In the genomic region with DNA sequence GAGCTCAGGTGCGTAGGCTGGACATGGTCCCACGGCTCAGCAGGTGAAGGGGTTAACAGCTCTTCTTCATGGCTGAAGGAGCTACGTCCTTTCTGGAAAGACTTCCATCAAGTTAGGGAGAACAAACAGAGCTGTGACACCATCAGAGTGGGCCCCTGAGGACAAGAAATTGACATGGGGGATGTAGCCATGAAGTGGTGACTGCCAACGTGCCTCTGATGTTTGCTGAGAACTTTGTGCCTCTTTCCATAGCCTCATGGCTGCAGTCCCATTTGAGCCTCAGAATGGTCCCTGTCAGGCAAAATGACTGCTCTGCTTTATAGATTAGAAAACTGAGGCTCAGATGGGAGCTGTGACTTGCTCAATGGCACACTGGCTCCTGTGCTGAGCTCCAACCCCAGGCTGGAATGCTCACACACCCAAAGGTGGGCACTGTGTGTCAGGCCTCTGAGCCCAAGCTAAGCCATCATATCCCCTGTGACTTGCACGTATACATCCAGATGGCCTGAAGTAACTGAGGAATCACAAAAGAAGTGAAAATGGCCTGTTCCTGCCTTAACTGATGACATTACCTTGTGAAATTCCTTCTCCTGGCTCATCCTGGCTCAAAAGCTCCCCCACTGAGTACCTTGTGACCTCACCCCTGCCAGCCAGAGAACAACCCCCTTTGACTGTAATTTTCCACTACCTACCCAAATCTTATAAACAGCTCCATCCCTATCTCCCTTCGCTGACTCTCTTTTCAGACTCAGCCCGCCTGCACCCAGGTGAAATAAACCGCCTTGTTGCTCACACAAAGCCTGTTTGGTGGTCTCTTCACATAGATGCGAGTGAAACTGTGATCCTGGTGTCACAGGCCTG, we compare ENCODE assay signal across 12 cellular contexts. TPM values are rescaled to one million over a fixed set of nuclear protein-coding genes. Genes with fewer than 3 reads are reported as not detected.
A peak's percentile ranks its signal among the peaks of the same experiment; 100 is the strongest.
DNase-seq lines count a peak whose midpoint lies in the region; ATAC-seq, FAIRE-seq and TF ChIP-seq lines count a peak whose summit lies in the region.
"Not testable (repeated sequence)": the region's sequence is repeated elsewhere in the genome, so short reads cannot be mapped to it uniquely, and the experiment has no call there.
"Had no signal": no experiment of that assay in that cellular context is flagged by ENCODE, and none has a peak within 500 bp of the region (broad histone marks: within the 10 kb centered on the region; RNA-seq: fewer than 3 reads in every experiment).

No MANE protein-coding gene starts in this region.

- H4K20me1 ChIP-seq in HepG2 (ENCODE audit: insufficient read depth, low read length) = not testable (repeated sequence)

- H3K4me3 ChIP-seq in HUES64 (ENCODE audit: low read length); effector memory CD4-positive, alpha-beta T cell (ENCODE audit: insufficient read depth, low read depth, low read length, poor library complexity, severe bottlenecking); HepG2 (replicated peaks in 1 of 3; ENCODE audit: insufficient read depth in 1 of 3, low read depth in 2 of 3, low read length in 3 of 3): not testable (repeated sequence)

- not testable (repeated sequence) for TF ChIP-seq RAD21 in HepG2 (CRISPR knock-in tag; IDR thresholded peaks at IDR 0.05)

- not testable (repeated sequence) for H3K9me3 ChIP-seq in HUES64 (ENCODE audit: insufficient read depth, low read depth, low read length); HepG2 (ENCODE audit: low read length)
- peaks cover 16% of the 10 kb centered on the region for H3K9me3 ChIP-seq in effector memory CD4-positive, alpha-beta T cell (ENCODE audit: control insufficient read depth, low read length)

- peak overlapping the region; percentile 22 for H3K27ac Mint-ChIP-seq in activated CD4-positive, alpha-beta T cell treated with anti-CD3 and anti-CD28 coated beads, Interleukin-2, amount 10 ng/mL, durations not matched to agents 24 days and 14 days
- H3K27ac Mint-ChIP-seq in activated T-helper 17 cell treated with anti-CD3 and anti-CD28 coated beads, Interleukin-2, amount 50 U/mL, for 72 hours = peak overlapping the region; percentile 28
- peak overlapping the region; percentile 60 for H3K27ac Mint-ChIP-seq in neural crest cell (ENCODE audit: unreplicated experiment)
- H3K27ac Mint-ChIP-seq in stimulated activated memory B cell treated with anti-CD40 and anti-IgM and Interleukin-4, amounts not matched to agents 10 μg/mL and 1 μg/mL and 100 μg/mL, for 72 hours = peak overlapping the region; percentile 70

- ATAC-seq in activated T-helper 17 cell treated with anti-CD3 and anti-CD28 coated beads, Interleukin-2, amount 50 U/mL, for 72 hours (replicated peaks); HepG2; stimulated activated memory B cell treated with anti-CD40 and anti-IgM and Interleukin-4, amounts not matched to agents 10 μg/mL and 1 μg/mL and 100 μg/mL, for 72 hours: not testable (repeated sequence)

- POLR2A ChIA-PET in HepG2 (lab: Yijun Ruan, JAX) = not testable (repeated sequence)

- not testable (repeated sequence) for H3K4me3 Mint-ChIP-seq in activated CD4-positive, alpha-beta T cell treated with anti-CD3 and anti-CD28 coated beads, Interleukin-2, amount 10 ng/mL, durations not matched to agents 24 days and 14 days; neural crest cell; stimulated activated memory B cell treated with anti-CD40 and anti-IgM and Interleukin-4, amounts not matched to agents 10 μg/mL and 1 μg/mL and 100 μg/mL, for 72 hours
- H3K4me3 Mint-ChIP-seq in activated T-helper 17 cell treated with anti-CD3 and anti-CD28 coated beads, Interleukin-2, amount 50 U/mL, for 72 hours = peak overlapping the region; percentile 4

- not testable (repeated sequence) for TF ChIP-seq EP300 in HepG2 (IDR thresholded peaks at IDR 0.05; ENCODE audit: low read depth in 2 of 2, low read length in 2 of 2); HepG2 (CRISPR knock-in tag; IDR thresholded peaks at IDR 0.05; ENCODE audit: borderline replicate concordance)

- peak overlapping the region; percentile 34 for H3K4me2 ChIP-seq in HepG2 (ENCODE audit: low read depth, low read length)

- H3K9me3 Mint-ChIP-seq in activated CD4-positive, alpha-beta T cell treated with anti-CD3 and anti-CD28 coated beads, Interleukin-2, amount 10 ng/mL, durations not matched to agents 24 days and 14 days; neural crest cell; stimulated activated memory B cell treated with anti-CD40 and anti-IgM and Interleukin-4, amounts not matched to agents 10 μg/mL and 1 μg/mL and 100 μg/mL, for 72 hours: not testable (repeated sequence)
- H3K9me3 Mint-ChIP-seq in activated T-helper 17 cell treated with anti-CD3 and anti-CD28 coated beads, Interleukin-2, amount 50 U/mL, for 72 hours = peaks cover 12% of the 10 kb centered on the region

- H3K36me3 Mint-ChIP-seq in activated CD4-positive, alpha-beta T cell treated with anti-CD3 and anti-CD28 coated beads, Interleukin-2, amount 10 ng/mL, durations not matched to agents 24 days and 14 days (ENCODE audit: low read depth); activated T-helper 17 cell treated with anti-CD3 and anti-CD28 coated beads, Interleukin-2, amount 50 U/mL, for 72 hours (ENCODE audit: low read depth); neural crest cell (ENCODE audit: low read depth); stimulated activated memory B cell treated with anti-CD40 and anti-IgM and Interleukin-4, amounts not matched to agents 10 μg/mL and 1 μg/mL and 100 μg/mL, for 72 hours: not testable (repeated sequence)

- peak overlapping the region; percentile 75 for H3K27ac ChIP-seq in HUES64 (ENCODE audit: low read depth, low read length)
- H3K27ac ChIP-seq in effector memory CD4-positive, alpha-beta T cell (ENCODE audit: insufficient read depth, low read length, poor library complexity, severe bottlenecking) = peak overlapping the region; percentile 98
- not testable (repeated sequence) for H3K27ac ChIP-seq in HepG2 (ENCODE audit: extremely low read length, insufficient read depth, low read length)

- H3K4me1 Mint-ChIP-seq in activated CD4-positive, alpha-beta T cell treated with anti-CD3 and anti-CD28 coated beads, Interleukin-2, amount 10 ng/mL, durations not matched to agents 24 days and 14 days = peaks cover 17% of the 10 kb centered on the region
- H3K4me1 Mint-ChIP-seq in activated T-helper 17 cell treated with anti-CD3 and anti-CD28 coated beads, Interleukin-2, amount 50 U/mL, for 72 hours = peaks cover 21% of the 10 kb centered on the region
- peaks cover 34% of the 10 kb centered on the region for H3K4me1 Mint-ChIP-seq in neural crest cell
- H3K4me1 Mint-ChIP-seq in stimulated activated memory B cell treated with anti-CD40 and anti-IgM and Interleukin-4, amounts not matched to agents 10 μg/mL and 1 μg/mL and 100 μg/mL, for 72 hours = peaks cover 19% of the 10 kb centered on the region

- H3K4me1 ChIP-seq in HUES64 (ENCODE audit: insufficient read depth, low read length) (peaks cover 31% of the 10 kb centered on the region), HepG2 (ENCODE audit: insufficient read depth, low read length) (peaks cover 74% of the 10 kb centered on the region)
- peaks cover 51% of the 10 kb centered on the region for H3K4me1 ChIP-seq in effector memory CD4-positive, alpha-beta T cell (ENCODE audit: control insufficient read depth, insufficient read depth, low read length, poor library complexity, severe bottlenecking)

- H2AFZ ChIP-seq in HepG2 (ENCODE audit: low read length) = not testable (repeated sequence)

- TF ChIP-seq POLR2A in HepG2 (IDR thresholded peaks at IDR 0.05; ENCODE audit: insufficient read depth in 1 of 2, low read depth in 2 of 2, low read length in 2 of 2) = not testable (repeated sequence)

- TF ChIP-seq CTCF in HepG2 (CRISPR knock-in tag; IDR thresholded peaks at IDR 0.05); neural crest cell (conservative IDR thresholded peaks at IDR 0.05): not testable (repeated sequence)

- peak overlapping the region; percentile 35; the same call in 1 of the 2 replicates for H3K9ac ChIP-seq in HUES64 (ENCODE audit: low read depth, low read length)
- H3K9ac ChIP-seq in HepG2 (ENCODE audit: insufficient read depth, low read depth, low read length) = not testable (repeated sequence)

- not testable (repeated sequence) for H3K27me3 ChIP-seq in HUES64 (ENCODE audit: insufficient read depth, low read length); effector memory CD4-positive, alpha-beta T cell (replicated peaks; ENCODE audit: control insufficient read depth, insufficient read depth, low read length, poor library complexity, severe bottlenecking)
- H3K27me3 ChIP-seq in HepG2 (ENCODE audit: control insufficient read depth in 1 of 2, insufficient read depth in 2 of 2, low read length in 2 of 2) = peaks cover 6 to 31% of the 10 kb centered on the region in 2 experiments

- H3K27me3 Mint-ChIP-seq in activated CD4-positive, alpha-beta T cell treated with anti-CD3 and anti-CD28 coated beads, Interleukin-2, amount 10 ng/mL, durations not matched to agents 24 days and 14 days; activated T-helper 17 cell treated with anti-CD3 and anti-CD28 coated beads, Interleukin-2, amount 50 U/mL, for 72 hours; neural crest cell (ENCODE audit: low read depth); stimulated activated memory B cell treated with anti-CD40 and anti-IgM and Interleukin-4, amounts not matched to agents 10 μg/mL and 1 μg/mL and 100 μg/mL, for 72 hours: not testable (repeated sequence)

- H3K79me2 ChIP-seq in HepG2 (ENCODE audit: insufficient read depth, low read length) = not testable (repeated sequence)

- not testable (repeated sequence) for H3K36me3 ChIP-seq in HUES64 (ENCODE audit: insufficient read depth, low read length); effector memory CD4-positive, alpha-beta T cell (ENCODE audit: control insufficient read depth, insufficient read depth, low read length); HepG2 (replicated peaks in 1 of 2; ENCODE audit: control insufficient read depth in 1 of 2, insufficient read depth in 2 of 2, low read length in 2 of 2)

- BruUV-seq in HepG2 (replicated peaks; lab: Mats Ljungman, UMichigan) = not testable (repeated sequence)

- CTCF ChIA-PET in HepG2 (lab: Yijun Ruan, JAX; ENCODE audit: low intra/inter-chr PET ratio, low total read pairs) = not testable (repeated sequence)

- intact Hi-C loops in activated CD4-positive, alpha-beta T cell treated with anti-CD3 and anti-CD28 coated beads, Interleukin-2, amount 10 ng/mL, durations not matched to agents 24 days and 14 days (cut with micrococcal nuclease) = loop anchor here (5.0 kb wide), 1 partner anchor 152 kb away; no protein-coding TSS in a partner anchor
- intact Hi-C loops in HepG2 (cut with micrococcal nuclease; ENCODE audit: unreplicated experiment) = not testable (repeated sequence)

- peak; percentile 15 for DNase-seq in D341Med (ENCODE audit: low spot score)
- peak; percentile 60 for DNase-seq in activated CD4-positive, alpha-beta T cell treated with anti-CD3 and anti-CD28 coated beads, Interleukin-2, amount 10 ng/mL, durations not matched to agents 24 days and 14 days
- DNase-seq in effector memory CD4-positive, alpha-beta T cell; HepG2 (ENCODE audit: low spot score); neural crest cell (ENCODE audit: low read depth, low spot score): not testable (repeated sequence)

- in situ Hi-C loops in HepG2 (cut with HindIII; ENCODE audit: extremely low pct_ligation_motif_present, low pct_unique_long_range_greater_than_20kb) = not testable (repeated sequence)

- WGBS in HUES64 = 53% methylated on average over 9 of the region's 9 CpGs
- WGBS in HepG2 (ENCODE audit: low lambda C conversion rate) = 48% methylated on average over 9 of the region's 9 CpGs

- FAIRE-seq in HepG2 (lab: Jason Lieb, UNC) = not testable (repeated sequence)

RNA-seq across cellular contexts. Expression of a gene that starts 29.8 kb away (rescaled TPM):
- polyA plus RNA-seq in HUES64 (2013, experiment 1 of 2) = not detected
- not detected for polyA plus RNA-seq in HUES64 (2013, experiment 2 of 2)
- not detected in 2 replicates for total RNA-seq in activated CD4-positive, alpha-beta T cell treated with anti-CD3 and anti-CD28 coated beads, Interleukin-2, amount 10 ng/mL, durations not matched to agents 24 days and 14 days
- total RNA-seq in activated T-helper 17 cell treated with anti-CD3 and anti-CD28 coated beads, Interleukin-2, amount 50 U/mL, for 72 hours = not detected
- total RNA-seq in HepG2 (2016; rRNA removed; fragmentation: Illumina TruSeq; extraction: Trizol) (not detected in 2 replicates), neural crest cell (not detected in 2 replicates)
- total RNA-seq in HepG2 (2016; cell fraction: cytosol; rRNA removed; fragmentation: Illumina TruSeq; extraction: Trizol; ENCODE audit: low read depth) = not detected in 2 replicates
- not detected in 2 replicates for total RNA-seq in HepG2 (2016; cell fraction: insoluble cytoplasmic fraction; rRNA removed; fragmentation: Illumina TruSeq; extraction: Trizol)
- total RNA-seq in HepG2 (2016; cell fraction: membrane; rRNA removed; fragmentation: Illumina TruSeq; extraction: Trizol) = not detected in 2 replicates
- total RNA-seq in HepG2 (2016; cell fraction: nucleus; rRNA removed; fragmentation: Illumina TruSeq; extraction: Trizol) = not detected in 2 replicates
- polyA plus RNA-seq in HepG2 (2011; rRNA removed) = not detected in 2 replicates
- not detected in 2 replicates for polyA plus RNA-seq in HepG2 (2011; cell fraction: cytosol; rRNA removed)
- polyA plus RNA-seq in HepG2 (2011; cell fraction: nucleus; rRNA removed) = not detected in 2 replicates
- polyA plus RNA-seq in HepG2 (2012) = not detected in 2 replicates
- polyA plus RNA-seq in HepG2 (2016; cell fraction: cytosol; fragmentation: Illumina TruSeq; extraction: Trizol; ENCODE audit: low read depth) = not detected in 2 replicates
- polyA plus RNA-seq in HepG2 (2016; cell fraction: insoluble cytoplasmic fraction; fragmentation: Illumina TruSeq; extraction: Trizol; ENCODE audit: low read depth) = not detected in 2 replicates
- not detected in 2 replicates for polyA plus RNA-seq in HepG2 (2016; cell fraction: membrane; fragmentation: Illumina TruSeq; extraction: Trizol; ENCODE audit: low read depth)
- not detected in 2 replicates for polyA plus RNA-seq in HepG2 (2016; cell fraction: nucleus; fragmentation: Illumina TruSeq; extraction: Trizol; ENCODE audit: insufficient read depth, low read depth)
- not detected in 2 replicates for polyA minus RNA-seq in HepG2 (2011; rRNA and poly(A)+ RNA removed; ENCODE audit: low replicate concordance)
- polyA minus RNA-seq in HepG2 (2011; cell fraction: cytosol; rRNA and poly(A)+ RNA removed) = not detected in 2 replicates
- polyA minus RNA-seq in HepG2 (2011; cell fraction: nucleus; rRNA and poly(A)+ RNA removed) = not detected in 2 replicates
- total RNA-seq: A673; CD8-positive, alpha-beta T cell; HFFc6; HT1080 had no signal

RNA-seq across cellular contexts. Expression of a gene that starts 33.1 kb away (rescaled TPM):
- polyA plus RNA-seq in HUES64 (2013, experiment 1 of 2) = not detected
- polyA plus RNA-seq in HUES64 (2013, experiment 2 of 2) = not detected
- total RNA-seq in activated CD4-positive, alpha-beta T cell treated with anti-CD3 and anti-CD28 coated beads, Interleukin-2, amount 10 ng/mL, durations not matched to agents 24 days and 14 days = not detected in 2 replicates
- not detected for total RNA-seq in activated T-helper 17 cell treated with anti-CD3 and anti-CD28 coated beads, Interleukin-2, amount 50 U/mL, for 72 hours
- 27.4 and 54.5 TPM in 2 replicates for total RNA-seq in HepG2 (2016; rRNA removed; fragmentation: Illumina TruSeq; extraction: Trizol)
- 7.1 and 9.6 TPM in 2 replicates for total RNA-seq in HepG2 (2016; cell fraction: cytosol; rRNA removed; fragmentation: Illumina TruSeq; extraction: Trizol; ENCODE audit: low read depth)
- total RNA-seq in HepG2 (2016; cell fraction: insoluble cytoplasmic fraction; rRNA removed; fragmentation: Illumina TruSeq; extraction: Trizol) = 23.9 and 58.5 TPM in 2 replicates
- total RNA-seq in HepG2 (2016; cell fraction: membrane; rRNA removed; fragmentation: Illumina TruSeq; extraction: Trizol) = 14.4 and 19.0 TPM in 2 replicates
- 67.6 and 73.6 TPM in 2 replicates for total RNA-seq in HepG2 (2016; cell fraction: nucleus; rRNA removed; fragmentation: Illumina TruSeq; extraction: Trizol)
- polyA plus RNA-seq in HepG2 (2011; rRNA removed) = 902 and 1,439 TPM in 2 replicates
- 445 and 477 TPM in 2 replicates for polyA plus RNA-seq in HepG2 (2011; cell fraction: cytosol; rRNA removed)
- 3,378 and 3,757 TPM in 2 replicates for polyA plus RNA-seq in HepG2 (2011; cell fraction: nucleus; rRNA removed)
- 748 and 877 TPM in 2 replicates for polyA plus RNA-seq in HepG2 (2012)
- 16.7 and 20.1 TPM in 2 replicates for polyA plus RNA-seq in HepG2 (2016; cell fraction: cytosol; fragmentation: Illumina TruSeq; extraction: Trizol; ENCODE audit: low read depth)
- polyA plus RNA-seq in HepG2 (2016; cell fraction: insoluble cytoplasmic fraction; fragmentation: Illumina TruSeq; extraction: Trizol; ENCODE audit: low read depth) = 40.9 and 50.4 TPM in 2 replicates
- polyA plus RNA-seq in HepG2 (2016; cell fraction: membrane; fragmentation: Illumina TruSeq; extraction: Trizol; ENCODE audit: low read depth) = 25.2 and 26.1 TPM in 2 replicates
- 205 and 206 TPM in 2 replicates for polyA plus RNA-seq in HepG2 (2016; cell fraction: nucleus; fragmentation: Illumina TruSeq; extraction: Trizol; ENCODE audit: insufficient read depth, low read depth)
- 0.19 and 1,018 TPM in 2 replicates for polyA minus RNA-seq in HepG2 (2011; rRNA and poly(A)+ RNA removed; ENCODE audit: low replicate concordance)
- polyA minus RNA-seq in HepG2 (2011; cell fraction: cytosol; rRNA and poly(A)+ RNA removed) = 235 and 377 TPM in 2 replicates
- 642 and 673 TPM in 2 replicates for polyA minus RNA-seq in HepG2 (2011; cell fraction: nucleus; rRNA and poly(A)+ RNA removed)
- total RNA-seq in neural crest cell = not detected in 2 replicates
- total RNA-seq: A673; CD8-positive, alpha-beta T cell; HFFc6; HT1080 had no signal

RNA-seq across cellular contexts. Expression of a gene that starts 57.0 kb away (rescaled TPM):
- polyA plus RNA-seq in HUES64 (2013, experiment 1 of 2) = not detected
- not detected for polyA plus RNA-seq in HUES64 (2013, experiment 2 of 2)
- not detected in 2 replicates for total RNA-seq in activated CD4-positive, alpha-beta T cell treated with anti-CD3 and anti-CD28 coated beads, Interleukin-2, amount 10 ng/mL, durations not matched to agents 24 days and 14 days
- not detected for total RNA-seq in activated T-helper 17 cell treated with anti-CD3 and anti-CD28 coated beads, Interleukin-2, amount 50 U/mL, for 72 hours
- total RNA-seq in HepG2 (2016; rRNA removed; fragmentation: Illumina TruSeq; extraction: Trizol) (0.13 TPM in 1 of 2 replicates, not detected in the other), neural crest cell (not detected in 2 replicates)
- total RNA-seq in HepG2 (2016; cell fraction: cytosol; rRNA removed; fragmentation: Illumina TruSeq; extraction: Trizol; ENCODE audit: low read depth) = not detected in 2 replicates
- not detected in 2 replicates for total RNA-seq in HepG2 (2016; cell fraction: insoluble cytoplasmic fraction; rRNA removed; fragmentation: Illumina TruSeq; extraction: Trizol)
- total RNA-seq in HepG2 (2016; cell fraction: membrane; rRNA removed; fragmentation: Illumina TruSeq; extraction: Trizol) = not detected in 2 replicates
- 0.28 TPM in 1 of 2 replicates, not detected in the other for total RNA-seq in HepG2 (2016; cell fraction: nucleus; rRNA removed; fragmentation: Illumina TruSeq; extraction: Trizol)
- polyA plus RNA-seq in HepG2 (2011; rRNA removed) = 1.7 and 3.1 TPM in 2 replicates
- 0.36 and 0.92 TPM in 2 replicates for polyA plus RNA-seq in HepG2 (2011; cell fraction: cytosol; rRNA removed)
- 16.0 and 30.7 TPM in 2 replicates for polyA plus RNA-seq in HepG2 (2011; cell fraction: nucleus; rRNA removed)
- polyA plus RNA-seq in HepG2 (2012) = 1.9 and 4.7 TPM in 2 replicates
- polyA plus RNA-seq in HepG2 (2016; cell fraction: cytosol; fragmentation: Illumina TruSeq; extraction: Trizol; ENCODE audit: low read depth) = not detected in 2 replicates
- polyA plus RNA-seq in HepG2 (2016; cell fraction: insoluble cytoplasmic fraction; fragmentation: Illumina TruSeq; extraction: Trizol; ENCODE audit: low read depth) = not detected in 2 replicates
- not detected in 2 replicates for polyA plus RNA-seq in HepG2 (2016; cell fraction: membrane; fragmentation: Illumina TruSeq; extraction: Trizol; ENCODE audit: low read depth)
- 0.32 TPM in 1 of 2 replicates, not detected in the other for polyA plus RNA-seq in HepG2 (2016; cell fraction: nucleus; fragmentation: Illumina TruSeq; extraction: Trizol; ENCODE audit: insufficient read depth, low read depth)
- 2.3 TPM in 1 of 2 replicates, not detected in the other for polyA minus RNA-seq in HepG2 (2011; rRNA and poly(A)+ RNA removed; ENCODE audit: low replicate concordance)
- polyA minus RNA-seq in HepG2 (2011; cell fraction: cytosol; rRNA and poly(A)+ RNA removed) = not detected in 2 replicates
- 2.2 and 2.5 TPM in 2 replicates for polyA minus RNA-seq in HepG2 (2011; cell fraction: nucleus; rRNA and poly(A)+ RNA removed)
- total RNA-seq: A673; CD8-positive, alpha-beta T cell; HFFc6; HT1080 had no signal
